In genomic region chr1:52098139-52098871, GRCh38 we compare ENCODE assay signal across 1 cellular context.
TF ChIP-seq lines count a peak whose summit lies in the region.

No MANE protein-coding gene starts in this region.

TF ChIP-seq in HepG2, 621 proteins besides CTCF, POLR2A, EP300 and RAD21 (continued from another document and continues in another):
- TF ChIP-seq PATZ1 (CRISPR knock-in tag; IDR thresholded peaks at IDR 0.05) (peak; percentile 55), ZNF326 (CRISPR knock-in tag; IDR thresholded peaks at IDR 0.05; ENCODE audit: borderline replicate concordance) (no peak), KLF11 (CRISPR knock-in tag; IDR thresholded peaks at IDR 0.05) (no peak), HIVEP1 (CRISPR knock-in tag; IDR thresholded peaks at IDR 0.05) (no peak), SSRP1 (CRISPR knock-in tag; IDR thresholded peaks at IDR 0.05) (no peak), ZKSCAN8 (CRISPR knock-in tag; IDR thresholded peaks at IDR 0.05; ENCODE audit: borderline replicate concordance) (peak; percentile 56; the same call in 1 of the 2 replicates), ZMYM3 (CRISPR knock-in tag; IDR thresholded peaks at IDR 0.05) (peak; percentile 54; the same call in 1 of the 2 replicates), NFKB2 (CRISPR knock-in tag; IDR thresholded peaks at IDR 0.05; ENCODE audit: borderline replicate concordance) (no peak), ATM (IDR thresholded peaks at IDR 0.05; ENCODE audit: borderline replicate concordance) (no peak), ZNF569 (CRISPR knock-in tag; IDR thresholded peaks at IDR 0.05; ENCODE audit: borderline replicate concordance) (no peak), ZNF335 (CRISPR knock-in tag; IDR thresholded peaks at IDR 0.05) (no peak), MTF1 (CRISPR knock-in tag; IDR thresholded peaks at IDR 0.05) (no peak), ZFYVE20 (CRISPR knock-in tag; IDR thresholded peaks at IDR 0.05; ENCODE audit: borderline replicate concordance, low read depth) (no peak), BHLHE40 (IDR thresholded peaks at IDR 0.05; ENCODE audit: low read length) (peak; percentile 38; the same call in 1 of the 2 replicates), ZNF557 (CRISPR knock-in tag; IDR thresholded peaks at IDR 0.05) (no peak), SMARCE1 (IDR thresholded peaks at IDR 0.05; ENCODE audit: borderline replicate concordance) (no peak), KAT8 (CRISPR knock-in tag; IDR thresholded peaks at IDR 0.05) (0 out of 2 replicates have a peak, but pooled peaks have one; percentile 40), ZBTB25 (CRISPR knock-in tag; IDR thresholded peaks at IDR 0.05) (no peak; the same call in 1 of the 2 replicates), LCORL (IDR thresholded peaks at IDR 0.05) (no peak), LCORL (CRISPR knock-in tag; IDR thresholded peaks at IDR 0.05) (no peak), ZNF44 (CRISPR knock-in tag; IDR thresholded peaks at IDR 0.05) (no peak), SRSF9 (IDR thresholded peaks at IDR 0.05; ENCODE audit: borderline replicate concordance, insufficient read depth, low read depth, low read length, poor library complexity, severe bottlenecking) (no peak), ZNF839 (CRISPR knock-in tag; IDR thresholded peaks at IDR 0.05; ENCODE audit: borderline replicate concordance) (no peak), ZBTB38 (CRISPR knock-in tag; IDR thresholded peaks at IDR 0.05) (no peak), TBP (CRISPR knock-in tag; IDR thresholded peaks at IDR 0.05) (no peak), ZNF10 (CRISPR knock-in tag; IDR thresholded peaks at IDR 0.05; ENCODE audit: borderline replicate concordance, low read depth) (no peak), ZBTB40 (IDR thresholded peaks at IDR 0.05) (no peak), ZBTB40 (CRISPR knock-in tag; IDR thresholded peaks at IDR 0.05) (no peak), ZNF703 (CRISPR knock-in tag; IDR thresholded peaks at IDR 0.05; ENCODE audit: borderline replicate concordance) (no peak), U2AF1 (optimal IDR thresholded peaks at IDR 0.05; ENCODE audit: low read depth, low read length) (no peak), ISL2 (CRISPR knock-in tag; IDR thresholded peaks at IDR 0.05) (peak; percentile 84), AHR (CRISPR knock-in tag; IDR thresholded peaks at IDR 0.05) (no peak)
- TF ChIP-seq, protein P1, sequence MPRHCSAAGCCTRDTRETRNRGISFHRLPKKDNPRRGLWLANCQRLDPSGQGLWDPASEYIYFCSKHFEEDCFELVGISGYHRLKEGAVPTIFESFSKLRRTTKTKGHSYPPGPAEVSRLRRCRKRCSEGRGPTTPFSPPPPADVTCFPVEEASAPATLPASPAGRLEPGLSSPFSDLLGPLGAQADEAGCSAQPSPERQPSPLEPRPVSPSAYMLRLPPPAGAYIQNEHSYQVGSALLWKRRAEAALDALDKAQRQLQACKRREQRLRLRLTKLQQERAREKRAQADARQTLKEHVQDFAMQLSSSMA (CRISPR knock-in tag; IDR thresholded peaks at IDR 0.05) = no peak
- TF ChIP-seq, protein P2, sequence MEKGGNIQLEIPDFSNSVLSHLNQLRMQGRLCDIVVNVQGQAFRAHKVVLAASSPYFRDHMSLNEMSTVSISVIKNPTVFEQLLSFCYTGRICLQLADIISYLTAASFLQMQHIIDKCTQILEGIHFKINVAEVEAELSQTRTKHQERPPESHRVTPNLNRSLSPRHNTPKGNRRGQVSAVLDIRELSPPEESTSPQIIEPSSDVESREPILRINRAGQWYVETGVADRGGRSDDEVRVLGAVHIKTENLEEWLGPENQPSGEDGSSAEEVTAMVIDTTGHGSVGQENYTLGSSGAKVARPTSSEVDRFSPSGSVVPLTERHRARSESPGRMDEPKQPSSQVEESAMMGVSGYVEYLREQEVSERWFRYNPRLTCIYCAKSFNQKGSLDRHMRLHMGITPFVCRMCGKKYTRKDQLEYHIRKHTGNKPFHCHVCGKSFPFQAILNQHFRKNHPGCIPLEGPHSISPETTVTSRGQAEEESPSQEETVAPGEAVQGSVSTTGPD (CRISPR knock-in tag; IDR thresholded peaks at IDR 0.05) = no peak
- TF ChIP-seq, protein P3, sequence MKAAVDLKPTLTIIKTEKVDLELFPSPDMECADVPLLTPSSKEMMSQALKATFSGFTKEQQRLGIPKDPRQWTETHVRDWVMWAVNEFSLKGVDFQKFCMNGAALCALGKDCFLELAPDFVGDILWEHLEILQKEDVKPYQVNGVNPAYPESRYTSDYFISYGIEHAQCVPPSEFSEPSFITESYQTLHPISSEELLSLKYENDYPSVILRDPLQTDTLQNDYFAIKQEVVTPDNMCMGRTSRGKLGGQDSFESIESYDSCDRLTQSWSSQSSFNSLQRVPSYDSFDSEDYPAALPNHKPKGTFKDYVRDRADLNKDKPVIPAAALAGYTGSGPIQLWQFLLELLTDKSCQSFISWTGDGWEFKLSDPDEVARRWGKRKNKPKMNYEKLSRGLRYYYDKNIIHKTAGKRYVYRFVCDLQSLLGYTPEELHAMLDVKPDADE (CRISPR knock-in tag; IDR thresholded peaks at IDR 0.05) = no peak
- TF ChIP-seq, protein P4, sequence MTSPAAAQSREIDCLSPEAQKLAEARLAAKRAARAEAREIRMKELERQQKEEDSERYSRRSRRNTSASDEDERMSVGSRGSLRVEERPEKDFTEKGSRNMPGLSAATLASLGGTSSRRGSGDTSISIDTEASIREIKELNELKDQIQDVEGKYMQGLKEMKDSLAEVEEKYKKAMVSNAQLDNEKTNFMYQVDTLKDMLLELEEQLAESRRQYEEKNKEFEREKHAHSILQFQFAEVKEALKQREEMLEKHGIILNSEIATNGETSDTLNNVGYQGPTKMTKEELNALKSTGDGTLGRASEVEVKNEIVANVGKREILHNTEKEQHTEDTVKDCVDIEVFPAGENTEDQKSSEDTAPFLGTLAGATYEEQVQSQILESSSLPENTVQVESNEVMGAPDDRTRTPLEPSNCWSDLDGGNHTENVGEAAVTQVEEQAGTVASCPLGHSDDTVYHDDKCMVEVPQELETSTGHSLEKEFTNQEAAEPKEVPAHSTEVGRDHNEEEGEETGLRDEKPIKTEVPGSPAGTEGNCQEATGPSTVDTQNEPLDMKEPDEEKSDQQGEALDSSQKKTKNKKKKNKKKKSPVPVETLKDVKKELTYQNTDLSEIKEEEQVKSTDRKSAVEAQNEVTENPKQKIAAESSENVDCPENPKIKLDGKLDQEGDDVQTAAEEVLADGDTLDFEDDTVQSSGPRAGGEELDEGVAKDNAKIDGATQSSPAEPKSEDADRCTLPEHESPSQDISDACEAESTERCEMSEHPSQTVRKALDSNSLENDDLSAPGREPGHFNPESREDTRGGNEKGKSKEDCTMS (CRISPR knock-in tag; conservative IDR thresholded peaks at IDR 0.05) = no peak
- TF ChIP-seq, protein P5, sequence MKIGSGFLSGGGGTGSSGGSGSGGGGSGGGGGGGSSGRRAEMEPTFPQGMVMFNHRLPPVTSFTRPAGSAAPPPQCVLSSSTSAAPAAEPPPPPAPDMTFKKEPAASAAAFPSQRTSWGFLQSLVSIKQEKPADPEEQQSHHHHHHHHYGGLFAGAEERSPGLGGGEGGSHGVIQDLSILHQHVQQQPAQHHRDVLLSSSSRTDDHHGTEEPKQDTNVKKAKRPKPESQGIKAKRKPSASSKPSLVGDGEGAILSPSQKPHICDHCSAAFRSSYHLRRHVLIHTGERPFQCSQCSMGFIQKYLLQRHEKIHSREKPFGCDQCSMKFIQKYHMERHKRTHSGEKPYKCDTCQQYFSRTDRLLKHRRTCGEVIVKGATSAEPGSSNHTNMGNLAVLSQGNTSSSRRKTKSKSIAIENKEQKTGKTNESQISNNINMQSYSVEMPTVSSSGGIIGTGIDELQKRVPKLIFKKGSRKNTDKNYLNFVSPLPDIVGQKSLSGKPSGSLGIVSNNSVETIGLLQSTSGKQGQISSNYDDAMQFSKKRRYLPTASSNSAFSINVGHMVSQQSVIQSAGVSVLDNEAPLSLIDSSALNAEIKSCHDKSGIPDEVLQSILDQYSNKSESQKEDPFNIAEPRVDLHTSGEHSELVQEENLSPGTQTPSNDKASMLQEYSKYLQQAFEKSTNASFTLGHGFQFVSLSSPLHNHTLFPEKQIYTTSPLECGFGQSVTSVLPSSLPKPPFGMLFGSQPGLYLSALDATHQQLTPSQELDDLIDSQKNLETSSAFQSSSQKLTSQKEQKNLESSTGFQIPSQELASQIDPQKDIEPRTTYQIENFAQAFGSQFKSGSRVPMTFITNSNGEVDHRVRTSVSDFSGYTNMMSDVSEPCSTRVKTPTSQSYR (CRISPR knock-in tag; IDR thresholded peaks at IDR 0.05; ENCODE audit: borderline replicate concordance) = peak; percentile 72; the same call in 1 of the 2 replicates
- TF ChIP-seq, protein P6, sequence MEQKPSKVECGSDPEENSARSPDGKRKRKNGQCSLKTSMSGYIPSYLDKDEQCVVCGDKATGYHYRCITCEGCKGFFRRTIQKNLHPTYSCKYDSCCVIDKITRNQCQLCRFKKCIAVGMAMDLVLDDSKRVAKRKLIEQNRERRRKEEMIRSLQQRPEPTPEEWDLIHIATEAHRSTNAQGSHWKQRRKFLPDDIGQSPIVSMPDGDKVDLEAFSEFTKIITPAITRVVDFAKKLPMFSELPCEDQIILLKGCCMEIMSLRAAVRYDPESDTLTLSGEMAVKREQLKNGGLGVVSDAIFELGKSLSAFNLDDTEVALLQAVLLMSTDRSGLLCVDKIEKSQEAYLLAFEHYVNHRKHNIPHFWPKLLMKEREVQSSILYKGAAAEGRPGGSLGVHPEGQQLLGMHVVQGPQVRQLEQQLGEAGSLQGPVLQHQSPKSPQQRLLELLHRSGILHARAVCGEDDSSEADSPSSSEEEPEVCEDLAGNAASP (CRISPR knock-in tag; IDR thresholded peaks at IDR 0.05; ENCODE audit: borderline replicate concordance) = peak; percentile 63; the same call in 1 of the 2 replicates
